9 cellular contexts compared by ENCODE assay signal in the genomic region with DNA sequence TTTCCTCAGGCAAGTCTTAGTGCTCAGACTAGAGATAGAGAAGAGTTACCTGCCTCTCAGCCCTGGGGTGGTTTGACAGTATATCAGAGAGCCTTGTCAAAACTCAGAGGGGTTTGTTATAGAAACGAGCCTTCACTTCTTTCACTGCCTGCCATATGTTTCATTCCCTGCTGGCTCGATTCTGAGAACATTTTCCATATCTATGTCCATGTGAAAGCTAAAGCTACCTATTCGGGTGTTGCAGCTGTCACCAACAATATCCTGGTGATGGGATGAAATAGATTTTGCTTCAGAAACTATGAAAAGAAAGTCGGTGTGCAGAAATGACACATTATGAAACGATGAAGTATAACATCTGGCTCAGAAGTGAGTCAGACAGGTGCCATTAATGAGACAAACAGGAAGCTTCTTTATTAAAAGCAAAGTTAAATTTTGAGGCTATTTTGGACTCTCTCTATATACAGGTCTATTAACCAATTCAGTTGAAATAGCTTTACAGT. TPM values are rescaled to one million over a fixed set of nuclear protein-coding genes. Genes with fewer than 3 reads are reported as not detected.
A peak's percentile ranks its signal among the peaks of the same experiment; 100 is the strongest.
DNase-seq lines count a peak whose midpoint lies in the region; ATAC-seq and TF ChIP-seq lines count a peak whose summit lies in the region.
"Had no signal": no experiment of that assay in that cellular context is flagged by ENCODE, and none has a peak within 500 bp of the region (broad histone marks: within the 10 kb centered on the region; RNA-seq: fewer than 3 reads in every experiment).

No MANE protein-coding gene starts in this region.

- H3K36me3 Mint-ChIP-seq in natural killer cell treated with Interleukin-12 subunit alpha and Interleukin-12 subunit beta and Interleukin-15 and Interleukin-18, amount 100 ng/mL, for 72 hours, result peaks cover 4% of the 10 kb centered on the region
- H3K36me3 Mint-ChIP-seq in natural killer cell, result no peaks in the 10 kb centered on the region
- H3K36me3 Mint-ChIP-seq in IgD-negative memory B cell, result peaks cover 2% of the 10 kb centered on the region

- peak in 1 of 2 donors; percentile 71 for ATAC-seq in natural killer cell treated with Interleukin-12 subunit alpha and Interleukin-12 subunit beta and Interleukin-15 and Interleukin-18, amount 100 ng/mL, for 72 hours
- ATAC-seq in natural killer cell (no peak), HG02623 (IDR thresholded peaks at IDR 0.05; ENCODE audit: unreplicated experiment) (peak; percentile 88)
- peak; percentile 23 for ATAC-seq in stimulated activated naive CD8-positive, alpha-beta T cell treated with anti-CD3 and anti-CD28 coated beads, Interleukin-15, Interleukin-2, amounts not matched to agents 100 U/mL and 50 U/mL, for 24 hours

- TF ChIP-seq CTCF in natural killer cell (IDR thresholded peaks at IDR 0.05), result no peak

- peak overlapping the region; percentile 22 to 60 for H3K27ac Mint-ChIP-seq in natural killer cell treated with Interleukin-12 subunit alpha and Interleukin-12 subunit beta and Interleukin-15 and Interleukin-18, amount 100 ng/mL, for 72 hours
- H3K27ac Mint-ChIP-seq in natural killer cell (no peak overlapping the region), IgD-negative memory B cell (peak overlapping the region in 2 of 3 donors; percentile 25 to 48)

- peaks cover 16 to 21% of the 10 kb centered on the region in 2 donors for H3K4me1 Mint-ChIP-seq in natural killer cell treated with Interleukin-12 subunit alpha and Interleukin-12 subunit beta and Interleukin-15 and Interleukin-18, amount 100 ng/mL, for 72 hours (ENCODE audit: low read depth in 2 of 2)
- H3K4me1 Mint-ChIP-seq in natural killer cell (no peaks in the 10 kb centered on the region), IgD-negative memory B cell (peaks cover 11 to 16% (median 15%) of the 10 kb centered on the region in 3 donors)

- H3K9me3 Mint-ChIP-seq in natural killer cell treated with Interleukin-12 subunit alpha and Interleukin-12 subunit beta and Interleukin-15 and Interleukin-18, amount 100 ng/mL, for 72 hours, result peaks cover 5% of the 10 kb centered on the region
- H3K9me3 Mint-ChIP-seq in natural killer cell, result no peaks in the 10 kb centered on the region
- H3K9me3 Mint-ChIP-seq in IgD-negative memory B cell, result no peaks in the 10 kb centered on the region

- no peak for DNase-seq in natural killer cell treated with Interleukin-12 subunit alpha and Interleukin-12 subunit beta and Interleukin-15 and Interleukin-18, amount 100 ng/mL, for 72 hours (ENCODE audit: low spot score)
- DNase-seq in natural killer cell, result no peak
- no peak for DNase-seq in stimulated activated naive CD8-positive, alpha-beta T cell treated with anti-CD3 and anti-CD28 coated beads, Interleukin-15, Interleukin-2, amounts not matched to agents 100 U/mL and 50 U/mL, for 24 hours
- no peak for DNase-seq in A172 (ENCODE audit: low spot score)
- no peak for DNase-seq in ureter (ENCODE audit: low spot score)
- no peak for DNase-seq in mucosa of gallbladder (ENCODE audit: low spot score)
- DNase-seq: glutamatergic neuron had no signal

- no peaks in the 10 kb centered on the region for H3K27me3 Mint-ChIP-seq in natural killer cell treated with Interleukin-12 subunit alpha and Interleukin-12 subunit beta and Interleukin-15 and Interleukin-18, amount 100 ng/mL, for 72 hours
- H3K27me3 Mint-ChIP-seq in natural killer cell (ENCODE audit: low read depth in 2 of 2), result no peaks in the 10 kb centered on the region
- no peaks in the 10 kb centered on the region for H3K27me3 Mint-ChIP-seq in IgD-negative memory B cell

- peak overlapping the region; percentile 68 for H3K4me3 Mint-ChIP-seq in natural killer cell treated with Interleukin-12 subunit alpha and Interleukin-12 subunit beta and Interleukin-15 and Interleukin-18, amount 100 ng/mL, for 72 hours
- H3K4me3 Mint-ChIP-seq in natural killer cell (no peak overlapping the region), IgD-negative memory B cell (peak overlapping the region; percentile 1 to 84 (median 68))

- intact Hi-C loops in natural killer cell (cut with micrococcal nuclease), result no loop called here

RNA-seq across cellular contexts. Expression of a gene that starts 56.1 kb away (rescaled TPM):
- total RNA-seq in natural killer cell treated with Interleukin-12 subunit alpha and Interleukin-12 subunit beta and Interleukin-15 and Interleukin-18, amount 100 ng/mL, for 72 hours, result 100 to 1,000 TPM; 346 to 459 TPM
- 100 to 1,000 TPM in 1 of 3 donors, 10 to 100 TPM in 2; 68.9 to 121 (median 76.1) TPM for total RNA-seq in natural killer cell
- polyA plus RNA-seq in IgD-negative memory B cell, result 90.1 TPM
- 74.0 and 74.5 TPM in 2 replicates for total RNA-seq in A172 (2014; rRNA removed; shearing (Covaris generic))
- total RNA-seq in ureter, result 81.2 TPM
- 55.0 TPM for total RNA-seq in mucosa of gallbladder

Comparison
In these comparisons a context has a peak if more than half of its experiments do, and no peak if none do; other contexts are left out.
1. H3K27ac Mint-ChIP-seq: peak in natural killer cell treated with Interleukin-12 subunit alpha and Interleukin-12 subunit beta and Interleukin-15 and Interleukin-18, amount 100 ng/mL, for 72 hours (2 of 2) and IgD-negative memory B cell (2 of 3); none in natural killer cell (0 of 2).
2. ATAC-seq: peak in HG02623 (single experiment) and stimulated activated naive CD8-positive, alpha-beta T cell treated with anti-CD3 and anti-CD28 coated beads, Interleukin-15, Interleukin-2, amounts not matched to agents 100 U/mL and 50 U/mL, for 24 hours (single experiment); none in natural killer cell (0 of 3).